In genomic region chr12:119412811-119413794, GRCh38 we compare ENCODE assay signal across 8 cellular contexts.
DNase-seq lines count a peak whose midpoint lies in the region; ATAC-seq lines count a peak whose summit lies in the region.

No MANE protein-coding gene starts in this region.

- intact Hi-C loops in activated CD4-positive, alpha-beta T cell treated with anti-CD3 and anti-CD28 coated beads for 36 hours (cut with DNase I, micrococcal nuclease) = loop anchor here (1.0 to 10.0 kb wide), 6 partner anchors 298 to 1008 kb away; no protein-coding TSS in a partner anchor

- CTCF ChIA-PET in activated CD4-positive, alpha-beta T cell treated with anti-CD3 and anti-CD28 coated beads for 36 hours (lab: Charles Lee) = interaction anchor here (0.7 to 3.0 kb wide), 16 partner anchors 9 to 1008 kb away, joined by 3 to 11 read pairs (median 4); no protein-coding TSS in a partner anchor

- POLR2A ChIA-PET in activated CD4-positive, alpha-beta T cell treated with anti-CD3 and anti-CD28 coated beads for 36 hours (lab: Charles Lee) = no interaction called here

- H3K4me1 Mint-ChIP-seq in activated CD4-positive, alpha-beta T cell treated with anti-CD3 and anti-CD28 coated beads for 36 hours = no peaks in the 10 kb centered on the region

- no peaks in the 10 kb centered on the region for H3K9me3 Mint-ChIP-seq in activated CD4-positive, alpha-beta T cell treated with anti-CD3 and anti-CD28 coated beads for 36 hours (ENCODE audit: low read depth)

- no peaks in the 10 kb centered on the region for H3K36me3 ChIP-seq in MG63

- no peak overlapping the region for H3K4me3 ChIP-seq in MG63

- no peak for ATAC-seq in activated CD4-positive, alpha-beta T cell treated with anti-CD3 and anti-CD28 coated beads for 36 hours
- ATAC-seq in left lobe of liver = peak; percentile 91
- ATAC-seq in stimulated activated naive CD8-positive, alpha-beta T cell treated with anti-CD3 and anti-CD28 coated beads, Interleukin-15, Interleukin-2, amounts not matched to agents 100 U/mL and 50 U/mL, for 24 hours = no peak
- ATAC-seq in HG02884 (IDR thresholded peaks at IDR 0.05; ENCODE audit: unreplicated experiment) = no peak

- H3K9me3 ChIP-seq in MG63 = no peaks in the 10 kb centered on the region

- H3K27me3 Mint-ChIP-seq in activated CD4-positive, alpha-beta T cell treated with anti-CD3 and anti-CD28 coated beads for 36 hours = peaks cover 18% of the 10 kb centered on the region

- H3K4me3 Mint-ChIP-seq in activated CD4-positive, alpha-beta T cell treated with anti-CD3 and anti-CD28 coated beads for 36 hours = no peak overlapping the region

- H3K36me3 Mint-ChIP-seq in activated CD4-positive, alpha-beta T cell treated with anti-CD3 and anti-CD28 coated beads for 36 hours (ENCODE audit: low read depth) = no peaks in the 10 kb centered on the region

- H3K27me3 ChIP-seq in MG63 = no peaks in the 10 kb centered on the region

- H3K27ac Mint-ChIP-seq in activated CD4-positive, alpha-beta T cell treated with anti-CD3 and anti-CD28 coated beads for 36 hours = no peak overlapping the region

- peak; percentile 70 for DNase-seq in activated CD4-positive, alpha-beta T cell treated with anti-CD3 and anti-CD28 coated beads for 36 hours
- no peak for DNase-seq in activated CD4-positive, alpha-beta T cell treated with anti-CD3 and anti-CD28 coated beads for 1 hour
- DNase-seq in MG63 (peak; percentile 30), RPMI7951 (ENCODE audit: low read depth) (peak; percentile 39), cerebellum (ENCODE audit: low spot score) (peak; percentile 59), left lobe of liver (ENCODE audit: low spot score) (peak; percentile 54)
- DNase-seq in stimulated activated naive CD8-positive, alpha-beta T cell treated with anti-CD3 and anti-CD28 coated beads, Interleukin-15, Interleukin-2, amounts not matched to agents 100 U/mL and 50 U/mL, for 24 hours = peak; percentile 37
